In the genomic region with DNA sequence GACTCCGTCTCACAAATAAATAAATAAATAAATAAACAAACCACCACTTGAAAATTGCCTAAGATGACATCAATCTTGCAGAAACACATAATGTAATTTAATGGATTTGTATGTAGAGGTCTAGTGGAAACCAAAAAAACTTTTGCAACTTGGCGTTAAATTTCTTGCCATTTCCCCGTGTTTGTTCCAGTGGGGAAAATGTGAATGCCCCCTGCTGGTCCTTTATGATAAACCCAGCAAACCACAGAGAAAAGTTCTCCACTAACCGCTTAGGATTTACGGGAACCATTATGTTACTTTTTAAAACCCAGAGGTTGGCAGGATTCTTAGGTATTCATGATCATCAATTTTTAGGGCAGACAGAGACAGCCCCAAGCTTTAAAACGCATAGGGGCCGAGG, we compare ENCODE assay signal across 10 cellular contexts. TPM values are rescaled to one million over a fixed set of nuclear protein-coding genes. Genes with fewer than 3 reads are reported as not detected.
DNase-seq lines count a peak whose midpoint lies in the region; ATAC-seq and TF ChIP-seq lines count a peak whose summit lies in the region.
"Had no signal": no experiment of that assay in that cellular context is flagged by ENCODE, and none has a peak within 500 bp of the region (broad histone marks: within the 10 kb centered on the region; RNA-seq: fewer than 3 reads in every experiment).

No MANE protein-coding gene starts in this region.

- ATAC-seq in HG02623 (IDR thresholded peaks at IDR 0.05; ENCODE audit: unreplicated experiment) (no peak), HG03025 (IDR thresholded peaks at IDR 0.05; ENCODE audit: low FRiP score, unreplicated experiment) (no peak)

- no peak overlapping the region for H3K9ac ChIP-seq in parathyroid adenoma

- TF ChIP-seq CTCF in GM12865 (IDR thresholded peaks at IDR 0.05; ENCODE audit: insufficient read depth, low read depth, low read length, missing control alignments) (peak; percentile 24), parathyroid adenoma (IDR thresholded peaks at IDR 0.05) (peak; percentile 47)

- H3K4me3 ChIP-seq in GM12865 (ENCODE audit: low read depth, low read length) (no peak overlapping the region), parathyroid adenoma (ENCODE audit: low read depth, low read length) (no peak overlapping the region)

- no peak overlapping the region for H3K4me2 ChIP-seq in parathyroid adenoma (ENCODE audit: low read length)

- H3K9me3 ChIP-seq in parathyroid adenoma (ENCODE audit: control insufficient read depth, low read length), result no peaks in the 10 kb centered on the region

- no peaks in the 10 kb centered on the region for H3K27me3 ChIP-seq in parathyroid adenoma (ENCODE audit: control insufficient read depth, insufficient read depth, low read length)

- no peak overlapping the region for H2AFZ ChIP-seq in parathyroid adenoma

- DNase-seq in GM12865 (ENCODE audit: low read depth) (peak; percentile 7), NAMALWA (ENCODE audit: low spot score) (peak; percentile 28), dermis blood vessel endothelial cell (peak; percentile 77), ureter (ENCODE audit: low spot score) (no peak), NCI-H2081 (lab: John Stamatoyannopoulos, UW) (no peak)
- DNase-seq: NCI-H1417 treated with DMSO at 0.1 percent for 48 hours; stimulated activated CD4-positive, alpha-beta T cell treated with anti-CD3 and anti-CD28 coated beads, Interleukin-15, amount 100 ng/mL, for 24 hours had no signal

- H3K4me1 ChIP-seq in parathyroid adenoma, result no peaks in the 10 kb centered on the region

- H3K79me2 ChIP-seq in parathyroid adenoma, result no peaks in the 10 kb centered on the region

- H3K27ac ChIP-seq in parathyroid adenoma, result no peak overlapping the region

- no peaks in the 10 kb centered on the region for H3K36me3 ChIP-seq in parathyroid adenoma (ENCODE audit: control insufficient read depth, insufficient read depth, low read length)

RNA-seq across cellular contexts. Expression of a gene that starts 32.5 kb away (rescaled TPM):
- total RNA-seq in dermis blood vessel endothelial cell (0.17 and 0.23 TPM in 2 replicates), ureter (not detected)

Comparison
In these comparisons a context has a peak if more than half of its experiments do, and no peak if none do; other contexts are left out.
1. DNase-seq: peak in GM12865 (single experiment), NAMALWA (single experiment) and dermis blood vessel endothelial cell (single experiment); none in ureter (single experiment) and NCI-H2081 (0 of 2).